Comparison of ENCODE assay signal across 26 cellular contexts in the genomic region with DNA sequence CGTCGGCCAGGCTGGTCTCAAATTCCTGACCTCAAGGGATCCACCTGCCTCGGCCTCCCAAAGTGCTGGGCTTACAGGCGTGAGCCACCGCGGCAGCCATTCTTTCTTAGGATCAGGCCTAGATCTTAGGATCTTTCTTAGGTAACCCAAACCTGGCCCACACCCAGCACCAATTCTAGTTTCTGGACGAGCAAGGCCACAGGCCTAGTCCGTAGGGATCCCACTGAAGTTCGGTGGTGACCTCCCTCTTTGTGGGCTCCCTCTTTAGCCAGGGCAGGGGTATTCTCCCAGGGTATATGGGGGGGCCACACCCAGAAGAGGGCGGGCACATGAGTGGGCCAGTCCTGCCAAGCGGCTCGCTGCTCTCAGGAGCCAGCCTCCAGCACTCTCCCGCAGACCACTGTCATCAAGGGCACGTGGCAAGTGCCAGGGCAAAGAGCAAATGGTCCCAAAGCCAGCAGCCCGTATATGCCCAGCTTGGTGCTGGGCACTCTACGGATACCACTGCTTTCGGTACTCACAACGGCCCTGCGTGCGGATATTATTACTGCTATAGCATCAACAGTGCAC. TPM values are rescaled to one million over a fixed set of nuclear protein-coding genes. Genes with fewer than 3 reads are reported as not detected.
A peak's percentile ranks its signal among the peaks of the same experiment; 100 is the strongest.
DNase-seq lines count a peak whose midpoint lies in the region; ATAC-seq and TF ChIP-seq lines count a peak whose summit lies in the region.
"Had no signal": no experiment of that assay in that cellular context is flagged by ENCODE, and none has a peak within 500 bp of the region (broad histone marks: within the 10 kb centered on the region; RNA-seq: fewer than 3 reads in every experiment).

No MANE protein-coding gene starts in this region.

- H3K9me3 ChIP-seq in left ventricle myocardium inferior (replicated peaks) = no peaks in the 10 kb centered on the region
- no peaks in the 10 kb centered on the region for H3K9me3 ChIP-seq in liver (ENCODE audit: control insufficient read depth in 4 of 4, low read length in 3 of 4)
- no peaks in the 10 kb centered on the region for H3K9me3 ChIP-seq in skeletal muscle tissue (ENCODE audit: control insufficient read depth in 3 of 3, low read length in 3 of 3)
- no peaks in the 10 kb centered on the region for H3K9me3 ChIP-seq in aorta (ENCODE audit: control insufficient read depth, low read length)
- H3K9me3 ChIP-seq: A549, BLaER1, Caco-2 had no signal

- DNase-seq in left ventricle myocardium inferior = no peak
- DNase-seq in left ventricle myocardium superior = no peak
- DNase-seq in aorta = peak; percentile 46 to 73
- DNase-seq in inferior parietal cortex (ENCODE audit: extremely low spot score) = no peak
- no peak for DNase-seq in NCI-H82 treated with DMSO at 0.1 percent for 48 hours (lab: John Stamatoyannopoulos, UW; ENCODE audit: unreplicated experiment)
- DNase-seq: activated CD4-positive, alpha-beta T cell treated with anti-CD3 and anti-CD28 coated beads for 1 hour; activated CD8-positive, alpha-beta T cell treated with anti-CD3 and anti-CD28 coated beads, Interleukin-2, amount 10 ng/mL, durations not matched to agents 7 days and 5 days; activated naive CD4-positive, alpha-beta T cell; Caco-2; foreskin melanocyte; NCI-H1092 treated with DMSO at 0.1 percent for 48 hours; NCI-H2029 treated with DMSO at 0.1 percent for 48 hours; NCI-H345; NCI-H774; SHP77 treated with DMSO at 0.1 percent for 48 hours; stimulated activated naive B cell treated with anti-CD40 and anti-IgM and Interleukin-4, amounts not matched to agents 10 μg/mL and 1 μg/mL and 100 μg/mL, for 72 hours; T-helper 1 cell had no signal

- WGBS in liver = 66% methylated on average over 20 of the region's 20 CpGs
- WGBS in aorta, 2 donors = 19 to 21% methylated on average over 20 of the region's 20 CpGs

- H3K27ac ChIP-seq in left ventricle myocardium inferior (replicated peaks) (peak overlapping the region; percentile 93), liver (ENCODE audit: low read depth in 1 of 2, low read length in 2 of 2) (peak overlapping the region; percentile 81 to 96), skeletal muscle tissue (ENCODE audit: low read depth, low read length) (peak overlapping the region; percentile 94), aorta (ENCODE audit: low read depth in 1 of 2, low read length in 2 of 2) (peak overlapping the region; percentile 28 to 97)
- H3K27ac ChIP-seq: A549, BLaER1, epithelial cell of prostate had no signal

- H3K4me1 ChIP-seq in left ventricle myocardium inferior = peaks cover 100% of the 10 kb centered on the region
- peaks cover 27 to 97% (median 77%) of the 10 kb centered on the region in 4 donors for H3K4me1 ChIP-seq in liver (ENCODE audit: control insufficient read depth in 4 of 4, insufficient read depth in 4 of 4, low read length in 3 of 4)
- H3K4me1 ChIP-seq in skeletal muscle tissue (ENCODE audit: control insufficient read depth in 3 of 3, insufficient read depth in 3 of 3, low read length in 3 of 3) = peaks cover 81 to 92% (median 88%) of the 10 kb centered on the region in 3 donors
- H3K4me1 ChIP-seq in aorta (ENCODE audit: control insufficient read depth in 1 of 2, insufficient read depth in 2 of 2, low read length in 2 of 2) = no peaks in the 10 kb centered on the region

- no peaks in the 10 kb centered on the region for H3K36me3 ChIP-seq in left ventricle myocardium inferior
- peaks cover 0 to 5% (median 0%) of the 10 kb centered on the region in 4 donors for H3K36me3 ChIP-seq in liver (ENCODE audit: control insufficient read depth in 4 of 4, insufficient read depth in 3 of 4, low read depth in 1 of 4, low read length in 3 of 4)
- peaks cover 0 to 3% (median 0%) of the 10 kb centered on the region in 3 donors for H3K36me3 ChIP-seq in skeletal muscle tissue (ENCODE audit: control insufficient read depth in 3 of 3, insufficient read depth in 3 of 3, low read length in 3 of 3)
- H3K36me3 ChIP-seq in aorta (ENCODE audit: control insufficient read depth in 1 of 2, insufficient read depth in 2 of 2, low read length in 1 of 2) = no peaks in the 10 kb centered on the region
- H3K36me3 ChIP-seq: BLaER1 had no signal

- H3K9ac ChIP-seq in liver (ENCODE audit: low read depth in 1 of 2, low read length in 2 of 2) (no peak overlapping the region), skeletal muscle tissue (ENCODE audit: low read depth in 1 of 3, low read length in 3 of 3) (peak overlapping the region in 1 of 3 donors; percentile 80)
- H3K9ac ChIP-seq: BLaER1, parathyroid adenoma had no signal

- no peak for ATAC-seq in left ventricle myocardium superior
- ATAC-seq in aorta (ENCODE audit: low FRiP score) = no peak
- ATAC-seq in GM18519 (IDR thresholded peaks at IDR 0.05; ENCODE audit: low FRiP score, unreplicated experiment) = no peak
- ATAC-seq: A549; activated CD8-positive, alpha-beta T cell treated with anti-CD3 and anti-CD28 coated beads, Interleukin-2, amount 10 ng/mL, durations not matched to agents 7 days and 5 days; natural killer cell treated with Interleukin-12 subunit alpha and Interleukin-12 subunit beta and Interleukin-15 and Interleukin-18, amount 100 ng/mL, for 72 hours had no signal

- intact Hi-C loops in left ventricle myocardium inferior (cut with micrococcal nuclease) = loop anchor here (5.0 to 10.0 kb wide), 2 partner anchors 140 to 242 kb away; no protein-coding TSS in a partner anchor
- intact Hi-C loops in left ventricle myocardium superior (cut with micrococcal nuclease) = loop anchor here (10.0 kb wide), 1 partner anchor 140 kb away; no protein-coding TSS in a partner anchor
- intact Hi-C loops in aorta (cut with DNase I) = loop anchor here (5.0 kb wide), 4 partner anchors 97 to 247 kb away; no protein-coding TSS in a partner anchor

- H3K4me3 ChIP-seq in left ventricle myocardium inferior (peak overlapping the region; percentile 42), liver (ENCODE audit: low read depth in 1 of 3, low read length in 3 of 3) (no peak overlapping the region), skeletal muscle tissue (ENCODE audit: low read length in 3 of 3) (peak overlapping the region in 1 of 3 donors; percentile 29), aorta (ENCODE audit: low read length in 2 of 2) (no peak overlapping the region)
- H3K4me3 ChIP-seq: A549, BLaER1, skin epidermis had no signal

- peak in 1 of 2 donors; percentile 10 for TF ChIP-seq RAD21 in liver (IDR thresholded peaks at IDR 0.05)

- H3K27me3 ChIP-seq in left ventricle myocardium inferior (ENCODE audit: low read depth) (no peaks in the 10 kb centered on the region), liver (ENCODE audit: control insufficient read depth in 4 of 4, insufficient read depth in 4 of 4, low read length in 3 of 4) (no peaks in the 10 kb centered on the region), skeletal muscle tissue (ENCODE audit: control insufficient read depth in 3 of 3, insufficient read depth in 3 of 3, low read length in 3 of 3) (no peaks in the 10 kb centered on the region), aorta (ENCODE audit: control insufficient read depth in 1 of 2, insufficient read depth in 2 of 2, low read length in 1 of 2) (no peaks in the 10 kb centered on the region)

- no peak for TF ChIP-seq CTCF in left ventricle myocardium inferior (IDR thresholded peaks at IDR 0.05; ENCODE audit: borderline replicate concordance)
- TF ChIP-seq CTCF in liver (IDR thresholded peaks at IDR 0.05; ENCODE audit: low read depth, low read length, missing input control) = no peak

TF ChIP-seq in liver, 16 proteins besides CTCF, POLR2A, EP300 and RAD21:
- TF ChIP-seq JUND (IDR thresholded peaks at IDR 0.05) (no peak), SP1 (IDR thresholded peaks at IDR 0.05) (peak; percentile 51), HNF4G (IDR thresholded peaks at IDR 0.05) (peak; percentile 25), YY1 (IDR thresholded peaks at IDR 0.05) (peak; percentile 48), RXRA (IDR thresholded peaks at IDR 0.05) (peak in 1 of 2 donors; percentile 61), GABPA (IDR thresholded peaks at IDR 0.05 in 1 of 2, conservative IDR thresholded peaks at IDR 0.05 in 1 of 2) (no peak), HNF4A (conservative IDR thresholded peaks at IDR 0.05) (peak; percentile 72 to 78), EGR1 (IDR thresholded peaks at IDR 0.05; ENCODE audit: low read depth in 2 of 2) (no peak)
- TF ChIP-seq, protein P1, sequence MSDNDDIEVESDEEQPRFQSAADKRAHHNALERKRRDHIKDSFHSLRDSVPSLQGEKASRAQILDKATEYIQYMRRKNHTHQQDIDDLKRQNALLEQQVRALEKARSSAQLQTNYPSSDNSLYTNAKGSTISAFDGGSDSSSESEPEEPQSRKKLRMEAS (IDR thresholded peaks at IDR 0.05) = peak; percentile 84
- TF ChIP-seq, protein P2, sequence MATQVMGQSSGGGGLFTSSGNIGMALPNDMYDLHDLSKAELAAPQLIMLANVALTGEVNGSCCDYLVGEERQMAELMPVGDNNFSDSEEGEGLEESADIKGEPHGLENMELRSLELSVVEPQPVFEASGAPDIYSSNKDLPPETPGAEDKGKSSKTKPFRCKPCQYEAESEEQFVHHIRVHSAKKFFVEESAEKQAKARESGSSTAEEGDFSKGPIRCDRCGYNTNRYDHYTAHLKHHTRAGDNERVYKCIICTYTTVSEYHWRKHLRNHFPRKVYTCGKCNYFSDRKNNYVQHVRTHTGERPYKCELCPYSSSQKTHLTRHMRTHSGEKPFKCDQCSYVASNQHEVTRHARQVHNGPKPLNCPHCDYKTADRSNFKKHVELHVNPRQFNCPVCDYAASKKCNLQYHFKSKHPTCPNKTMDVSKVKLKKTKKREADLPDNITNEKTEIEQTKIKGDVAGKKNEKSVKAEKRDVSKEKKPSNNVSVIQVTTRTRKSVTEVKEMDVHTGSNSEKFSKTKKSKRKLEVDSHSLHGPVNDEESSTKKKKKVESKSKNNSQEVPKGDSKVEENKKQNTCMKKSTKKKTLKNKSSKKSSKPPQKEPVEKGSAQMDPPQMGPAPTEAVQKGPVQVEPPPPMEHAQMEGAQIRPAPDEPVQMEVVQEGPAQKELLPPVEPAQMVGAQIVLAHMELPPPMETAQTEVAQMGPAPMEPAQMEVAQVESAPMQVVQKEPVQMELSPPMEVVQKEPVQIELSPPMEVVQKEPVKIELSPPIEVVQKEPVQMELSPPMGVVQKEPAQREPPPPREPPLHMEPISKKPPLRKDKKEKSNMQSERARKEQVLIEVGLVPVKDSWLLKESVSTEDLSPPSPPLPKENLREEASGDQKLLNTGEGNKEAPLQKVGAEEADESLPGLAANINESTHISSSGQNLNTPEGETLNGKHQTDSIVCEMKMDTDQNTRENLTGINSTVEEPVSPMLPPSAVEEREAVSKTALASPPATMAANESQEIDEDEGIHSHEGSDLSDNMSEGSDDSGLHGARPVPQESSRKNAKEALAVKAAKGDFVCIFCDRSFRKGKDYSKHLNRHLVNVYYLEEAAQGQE (IDR thresholded peaks at IDR 0.05) = peak; percentile 31
TF ChIP-seq in liver: peak in this region for 7.

RNA-seq across cellular contexts. Expression of a gene that starts 6.5 kb away (rescaled TPM):
- total RNA-seq in left ventricle myocardium inferior (25.2 TPM), left ventricle myocardium superior (25.0 TPM), liver (10 to 100 TPM; 24.1 to 86.4 TPM), skeletal muscle tissue (14.1 TPM), aorta (100 to 1,000 TPM; 110 to 222 TPM)
- polyA plus RNA-seq in liver (100 to 1,000 TPM in 1 of 2 donors, 10 to 100 TPM in 1; 68.8 to 106 TPM), aorta (100 to 1,000 TPM; 136 to 146 TPM)
- total RNA-seq: activated CD8-positive, alpha-beta T cell treated with anti-CD3 and anti-CD28 coated beads, Interleukin-2, amount 10 ng/mL, durations not matched to agents 7 days and 5 days had no signal

Comparison
In these comparisons a context has a peak if more than half of its experiments do, and no peak if none do; other contexts are left out.
1. DNase-seq: peak in aorta (2 of 2); none in left ventricle myocardium inferior (single experiment), left ventricle myocardium superior (single experiment), inferior parietal cortex (single experiment) and NCI-H82 treated with DMSO at 0.1 percent for 48 hours (single experiment).
2. Peak in every context shown above with its lines, with median percentiles within 50 percentile points of each other: H3K27ac ChIP-seq.